ENCODE assay signal across 7 cellular contexts in genomic region chr17:20521532-20521931, GRCh38. TPM values are rescaled to one million over a fixed set of nuclear protein-coding genes. Genes with fewer than 3 reads are reported as not detected.
"Had no signal": no experiment of that assay in that cellular context is flagged by ENCODE, and none has a peak within 500 bp of the region (broad histone marks: within the 10 kb centered on the region; RNA-seq: fewer than 3 reads in every experiment).

No MANE protein-coding gene starts in this region.

RNA-seq across cellular contexts. Expression of gene LGALS9B, which starts 54.2 kb away (rescaled TPM):
- total RNA-seq: GM23248, GM23338, H1, H4, H7, H9, HFFc6 had no signal

RNA-seq across cellular contexts. Expression of gene CDRT15L2, which starts 58.0 kb away (rescaled TPM):
- total RNA-seq: GM23248, GM23338, H1, H4, H7, H9, HFFc6 had no signal
